ENCODE assay signal across 8 cellular contexts in genomic region chr19:343941-344624, GRCh38. TPM values are rescaled to one million over a fixed set of nuclear protein-coding genes. Genes with fewer than 3 reads are reported as not detected.
DNase-seq lines count a peak whose midpoint lies in the region; ATAC-seq and TF ChIP-seq lines count a peak whose summit lies in the region.

No MANE protein-coding gene starts in this region.

- dilution Hi-C loops in mammary epithelial cell (cut with HindIII; ENCODE audit: low sequenced_read_pairs) = loop anchor here (5.0 kb wide), 3 partner anchors 37 to 118 kb away; partner anchors contain the start of gene SHC2

- BruUV-seq in mammary epithelial cell (replicated peaks; lab: Mats Ljungman, UMichigan) = TSS peak; percentile 38

- in situ Hi-C loops in mammary epithelial cell (cut with MboI; ENCODE audit: low sequenced_read_pairs in 2 of 2) = no loop called here

- peak overlapping the region; percentile 84 for H2AFZ ChIP-seq in mammary epithelial cell (ENCODE audit: low read depth, low read length)

- CTCF ChIA-PET in mammary epithelial cell (lab: Charles Lee; ENCODE audit: low non-redundant PET) = no interaction called here

- TF ChIP-seq CTCF in mammary epithelial cell (conservative IDR thresholded peaks at IDR 0.05 in 1 of 2, IDR thresholded peaks at IDR 0.05 in 1 of 2; ENCODE audit: extremely low read depth in 1 of 2, insufficient read depth in 1 of 2, low read depth in 1 of 2, low read length in 2 of 2) = no peak
- no peak for TF ChIP-seq CTCF in liver (IDR thresholded peaks at IDR 0.05; ENCODE audit: low read depth, low read length, missing input control)

- intact Hi-C loops in mammary epithelial cell (cut with micrococcal nuclease) = loop anchor here (1.0 to 5.0 kb wide), 3 partner anchors 52 to 162 kb away; partner anchors contain the start of gene PLPP2

- peaks cover 44% of the 10 kb centered on the region for H3K36me3 ChIP-seq in SJSA1
- no peaks in the 10 kb centered on the region for H3K36me3 ChIP-seq in mammary epithelial cell (ENCODE audit: insufficient read depth, low read length)
- peaks cover 0 to 1% (median 0%) of the 10 kb centered on the region in 4 donors for H3K36me3 ChIP-seq in liver (ENCODE audit: control insufficient read depth in 4 of 4, insufficient read depth in 3 of 4, low read depth in 1 of 4, low read length in 3 of 4)

- H3K79me2 ChIP-seq in mammary epithelial cell (ENCODE audit: insufficient read depth, low read length) = peaks cover 51% of the 10 kb centered on the region

- WGBS in mammary epithelial cell (ENCODE audit: low coverage, missing lambda C conversion rate) = 17% methylated on average over 1 of the region's 70 CpGs
- WGBS in liver = 2% methylated on average over 70 of the region's 70 CpGs

- H3K9ac ChIP-seq in mammary epithelial cell (ENCODE audit: insufficient read depth, low read length) = peak overlapping the region; percentile 69
- peak overlapping the region in 1 of 2 donors; percentile 8 for H3K9ac ChIP-seq in liver (ENCODE audit: low read depth in 1 of 2, low read length in 2 of 2)

- H3K27me3 ChIP-seq in SJSA1 (replicated peaks) = no peaks in the 10 kb centered on the region
- no peaks in the 10 kb centered on the region for H3K27me3 ChIP-seq in mammary epithelial cell (ENCODE audit: insufficient read depth, low read length)
- H3K27me3 ChIP-seq in liver (ENCODE audit: control insufficient read depth in 4 of 4, insufficient read depth in 4 of 4, low read length in 3 of 4) = no peaks in the 10 kb centered on the region

- H3K4me1 ChIP-seq in SJSA1 (replicated peaks) (peaks cover 34% of the 10 kb centered on the region), mammary epithelial cell (ENCODE audit: insufficient read depth, low read length) (peaks cover 23% of the 10 kb centered on the region), liver (ENCODE audit: control insufficient read depth in 4 of 4, insufficient read depth in 4 of 4, low read length in 3 of 4) (peaks cover 0 to 18% (median 13%) of the 10 kb centered on the region in 4 donors)

- DNase-seq in NCI-H510A treated with DMSO at 0.1 percent for 48 hours (lab: John Stamatoyannopoulos, UW) (peak; percentile 22), NCI-H510A (lab: John Stamatoyannopoulos, UW) (no peak), SJSA1 (ENCODE audit: low read depth in 1 of 2, low spot score in 2 of 2) (peak in 1 of 2 experiments; percentile 65), mammary epithelial cell (no peak), pons (ENCODE audit: low spot score) (no peak)
- peak; percentile 1 to 22 for DNase-seq in stimulated activated CD8-positive, alpha-beta memory T cell treated with anti-CD3 and anti-CD28 coated beads, Interleukin-2, amount 100 ng/mL, for 1 hour (ENCODE audit: low read depth in 2 of 2)

- peak overlapping the region; percentile 97 for H3K4me2 ChIP-seq in mammary epithelial cell (ENCODE audit: insufficient read depth, low read depth, low read length)

- H3K9me3 ChIP-seq in SJSA1 (replicated peaks) (0 out of 2 replicates have a peak, but pooled peaks cover 4% of the 10 kb centered on the region), mammary epithelial cell (replicated peaks; ENCODE audit: insufficient read depth, low read length) (no peaks in the 10 kb centered on the region), liver (ENCODE audit: control insufficient read depth in 4 of 4, low read length in 3 of 4) (no peaks in the 10 kb centered on the region)

- peak; percentile 38 for ATAC-seq in HG02763 (IDR thresholded peaks at IDR 0.05; ENCODE audit: unreplicated experiment)

- TF ChIP-seq RAD21 in liver (IDR thresholded peaks at IDR 0.05) = no peak

- peak overlapping the region; percentile 62 for H3K27ac ChIP-seq in SJSA1
- H3K27ac ChIP-seq in mammary epithelial cell (ENCODE audit: insufficient read depth, low read depth, low read length) = peak overlapping the region; percentile 50
- H3K27ac ChIP-seq in liver (ENCODE audit: low read depth in 1 of 2, low read length in 2 of 2) = no peak overlapping the region

- H4K20me1 ChIP-seq in mammary epithelial cell (ENCODE audit: insufficient read depth, low read length) = no peaks in the 10 kb centered on the region

- peak overlapping the region; percentile 85 for H3K4me3 ChIP-seq in SJSA1
- H3K4me3 ChIP-seq in mammary epithelial cell (replicated peaks in 1 of 3; ENCODE audit: insufficient read depth in 1 of 3, low read depth in 2 of 3, low read length in 3 of 3) = peak overlapping the region; percentile 53 to 62 (median 57)
- peak overlapping the region in 2 of 3 donors; percentile 54 to 87 for H3K4me3 ChIP-seq in liver (ENCODE audit: low read depth in 1 of 3, low read length in 3 of 3)

TF ChIP-seq in liver, 16 proteins besides CTCF, POLR2A, EP300 and RAD21:
- TF ChIP-seq SP1 (IDR thresholded peaks at IDR 0.05) (no peak), TAF1 (conservative IDR thresholded peaks at IDR 0.05) (no peak), GABPA (IDR thresholded peaks at IDR 0.05 in 1 of 2, conservative IDR thresholded peaks at IDR 0.05 in 1 of 2) (no peak), RXRA (IDR thresholded peaks at IDR 0.05) (no peak), FOXA2 (IDR thresholded peaks at IDR 0.05) (no peak), HNF4A (conservative IDR thresholded peaks at IDR 0.05) (no peak), HNF4G (IDR thresholded peaks at IDR 0.05) (no peak), ATF3 (IDR thresholded peaks at IDR 0.05) (no peak), EGR1 (IDR thresholded peaks at IDR 0.05; ENCODE audit: low read depth in 2 of 2) (no peak), JUND (IDR thresholded peaks at IDR 0.05) (no peak), ZBTB33 (IDR thresholded peaks at IDR 0.05) (no peak), FOXA1 (IDR thresholded peaks at IDR 0.05) (no peak), NR2F2 (IDR thresholded peaks at IDR 0.05) (no peak), MAX (IDR thresholded peaks at IDR 0.05) (no peak), YY1 (IDR thresholded peaks at IDR 0.05) (no peak)
- TF ChIP-seq, protein P1, sequence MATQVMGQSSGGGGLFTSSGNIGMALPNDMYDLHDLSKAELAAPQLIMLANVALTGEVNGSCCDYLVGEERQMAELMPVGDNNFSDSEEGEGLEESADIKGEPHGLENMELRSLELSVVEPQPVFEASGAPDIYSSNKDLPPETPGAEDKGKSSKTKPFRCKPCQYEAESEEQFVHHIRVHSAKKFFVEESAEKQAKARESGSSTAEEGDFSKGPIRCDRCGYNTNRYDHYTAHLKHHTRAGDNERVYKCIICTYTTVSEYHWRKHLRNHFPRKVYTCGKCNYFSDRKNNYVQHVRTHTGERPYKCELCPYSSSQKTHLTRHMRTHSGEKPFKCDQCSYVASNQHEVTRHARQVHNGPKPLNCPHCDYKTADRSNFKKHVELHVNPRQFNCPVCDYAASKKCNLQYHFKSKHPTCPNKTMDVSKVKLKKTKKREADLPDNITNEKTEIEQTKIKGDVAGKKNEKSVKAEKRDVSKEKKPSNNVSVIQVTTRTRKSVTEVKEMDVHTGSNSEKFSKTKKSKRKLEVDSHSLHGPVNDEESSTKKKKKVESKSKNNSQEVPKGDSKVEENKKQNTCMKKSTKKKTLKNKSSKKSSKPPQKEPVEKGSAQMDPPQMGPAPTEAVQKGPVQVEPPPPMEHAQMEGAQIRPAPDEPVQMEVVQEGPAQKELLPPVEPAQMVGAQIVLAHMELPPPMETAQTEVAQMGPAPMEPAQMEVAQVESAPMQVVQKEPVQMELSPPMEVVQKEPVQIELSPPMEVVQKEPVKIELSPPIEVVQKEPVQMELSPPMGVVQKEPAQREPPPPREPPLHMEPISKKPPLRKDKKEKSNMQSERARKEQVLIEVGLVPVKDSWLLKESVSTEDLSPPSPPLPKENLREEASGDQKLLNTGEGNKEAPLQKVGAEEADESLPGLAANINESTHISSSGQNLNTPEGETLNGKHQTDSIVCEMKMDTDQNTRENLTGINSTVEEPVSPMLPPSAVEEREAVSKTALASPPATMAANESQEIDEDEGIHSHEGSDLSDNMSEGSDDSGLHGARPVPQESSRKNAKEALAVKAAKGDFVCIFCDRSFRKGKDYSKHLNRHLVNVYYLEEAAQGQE (IDR thresholded peaks at IDR 0.05) = no peak

RNA-seq across cellular contexts. Expression of gene MIER2, which starts 0.5 kb away (rescaled TPM):
- total RNA-seq in SJSA1 (2014; rRNA removed; shearing (Covaris generic)) = 19.9 and 26.6 TPM in 2 replicates
- total RNA-seq in mammary epithelial cell (10 to 100 TPM; 17.8 to 41.6 TPM), liver (1 to 10 TPM; 3.5 to 3.9 TPM)
- polyA plus RNA-seq in mammary epithelial cell (18.0 TPM), liver (1 to 10 TPM; 2.7 to 4.1 TPM)
- polyA minus RNA-seq in mammary epithelial cell = 102 TPM

RNA-seq across cellular contexts. Expression of gene PLPP2, which starts 52.9 kb away (rescaled TPM):
- total RNA-seq in SJSA1 (2014; rRNA removed; shearing (Covaris generic)) = 7.3 and 18.5 TPM in 2 replicates
- total RNA-seq in mammary epithelial cell = 10 to 100 TPM; 12.8 to 42.8 TPM
- 45.7 TPM for polyA plus RNA-seq in mammary epithelial cell
- polyA minus RNA-seq in mammary epithelial cell = 42.9 TPM
- total RNA-seq in liver = 1 to 10 TPM in 1 of 2 donors, under 1 TPM in 1; 0.75 to 2.3 TPM
- 1 to 10 TPM; 1.7 to 5.9 TPM for polyA plus RNA-seq in liver

Comparison
In these comparisons a context has a peak if more than half of its experiments do, and no peak if none do; other contexts are left out.
1. DNase-seq: peak in NCI-H510A treated with DMSO at 0.1 percent for 48 hours (single experiment) and stimulated activated CD8-positive, alpha-beta memory T cell treated with anti-CD3 and anti-CD28 coated beads, Interleukin-2, amount 100 ng/mL, for 1 hour (2 of 2); none in NCI-H510A (single experiment), mammary epithelial cell (single experiment) and pons (single experiment).
2. H3K27ac ChIP-seq: peak in SJSA1 (single experiment) and mammary epithelial cell (single experiment); none in liver (0 of 2).
3. Peak in every context shown above with its lines, with median percentiles within 50 percentile points of each other: H3K4me3 ChIP-seq.